ENCODE assay signal across 1 cellular context in the genomic region with DNA sequence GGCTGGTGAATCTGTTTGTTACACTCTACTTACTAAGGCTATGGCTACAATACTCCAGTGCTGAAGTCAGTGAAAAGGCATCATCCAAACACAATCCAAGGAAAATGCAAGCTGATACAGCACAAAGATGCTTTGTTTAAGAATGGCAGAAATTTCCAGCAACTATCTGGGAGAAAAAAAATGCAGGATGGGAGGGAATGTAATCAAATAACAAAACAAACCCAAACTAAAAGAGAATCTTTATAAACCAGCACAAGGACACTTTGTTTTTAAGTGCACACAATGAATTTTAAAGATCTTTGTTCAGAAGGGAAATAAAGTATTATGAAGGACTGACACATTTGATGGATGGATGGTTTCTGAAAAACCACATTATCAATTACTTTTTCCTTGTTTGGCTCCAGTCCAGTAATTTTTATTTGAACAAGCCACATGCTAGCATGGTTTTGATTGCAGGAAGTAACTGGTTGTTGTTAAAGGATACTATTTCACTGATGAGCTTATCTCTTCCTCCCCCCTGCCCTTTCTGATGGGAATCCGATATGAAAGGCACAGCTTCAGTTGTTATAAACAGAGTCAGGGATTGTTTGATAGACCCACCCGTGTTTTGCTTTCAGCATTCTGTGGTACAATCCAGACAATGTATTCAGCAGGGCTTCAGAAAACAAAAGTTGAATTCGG.
TF ChIP-seq lines count a peak whose summit lies in the region.

No MANE protein-coding gene starts in this region.

TF ChIP-seq in SK-N-SH, 30 proteins besides CTCF, POLR2A, EP300 and RAD21 (continued from another document):
- TF ChIP-seq, protein P1, sequence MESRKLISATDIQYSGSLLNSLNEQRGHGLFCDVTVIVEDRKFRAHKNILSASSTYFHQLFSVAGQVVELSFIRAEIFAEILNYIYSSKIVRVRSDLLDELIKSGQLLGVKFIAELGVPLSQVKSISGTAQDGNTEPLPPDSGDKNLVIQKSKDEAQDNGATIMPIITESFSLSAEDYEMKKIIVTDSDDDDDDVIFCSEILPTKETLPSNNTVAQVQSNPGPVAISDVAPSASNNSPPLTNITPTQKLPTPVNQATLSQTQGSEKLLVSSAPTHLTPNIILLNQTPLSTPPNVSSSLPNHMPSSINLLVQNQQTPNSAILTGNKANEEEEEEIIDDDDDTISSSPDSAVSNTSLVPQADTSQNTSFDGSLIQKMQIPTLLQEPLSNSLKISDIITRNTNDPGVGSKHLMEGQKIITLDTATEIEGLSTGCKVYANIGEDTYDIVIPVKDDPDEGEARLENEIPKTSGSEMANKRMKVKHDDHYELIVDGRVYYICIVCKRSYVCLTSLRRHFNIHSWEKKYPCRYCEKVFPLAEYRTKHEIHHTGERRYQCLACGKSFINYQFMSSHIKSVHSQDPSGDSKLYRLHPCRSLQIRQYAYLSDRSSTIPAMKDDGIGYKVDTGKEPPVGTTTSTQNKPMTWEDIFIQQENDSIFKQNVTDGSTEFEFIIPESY (IDR thresholded peaks at IDR 0.05; ENCODE audit: borderline replicate concordance, low read depth) = no peak
